35 cellular contexts compared by ENCODE assay signal in genomic region chr10:72513910-72514309, GRCh38.
"Had no signal": no experiment of that assay in that cellular context is flagged by ENCODE, and none has a peak within 500 bp of the region (broad histone marks: within the 10 kb centered on the region; RNA-seq: fewer than 3 reads in every experiment).

No MANE protein-coding gene starts in this region.

- H3K4me3 ChIP-seq: MG63 had no signal

- DNase-seq: Kasumi-1, MG63, MM.1S, MV-4-11, NCI-H1048, NCI-H1092, NCI-H1092 treated with DMSO at 0.1 percent for 48 hours, NCI-H1105, NCI-H1105 treated with DMSO at 0.1 percent for 48 hours, NCI-H1417, NCI-H1417 treated with DMSO at 0.1 percent for 48 hours, NCI-H1436, NCI-H1436 treated with DMSO at 0.1 percent for 48 hours, NCI-H146, NCI-H1694, NCI-H1694 treated with DMSO at 0.1 percent for 48 hours, NCI-H187, NCI-H187 treated with DMSO at 0.1 percent for 48 hours, NCI-H1930, NCI-H2029, NCI-H2029 treated with DMSO at 0.1 percent for 48 hours, NCI-H2081, NCI-H2081 treated with DMSO at 0.1 percent for 48 hours, NCI-H2107, NCI-H2171, NCI-H2227 treated with DMSO at 0.1 percent for 48 hours, NCI-H226, NCI-H345, NCI-H446, NCI-H446 treated with DMSO at 0.1 percent for 48 hours, NCI-H510A, NCI-H510A treated with DMSO at 0.1 percent for 48 hours, NCI-H524, NCI-H524 treated with DMSO at 0.1 percent for 48 hours, NCI-H526 had no signal

- H3K27me3 ChIP-seq: MG63 had no signal

- H3K9me3 ChIP-seq: MG63 had no signal

- H3K36me3 ChIP-seq: MG63 had no signal
